Comparison of ENCODE assay signal across 9 cellular contexts in genomic region chr13:40527914-40528313, GRCh38.
"Had no signal": no experiment of that assay in that cellular context is flagged by ENCODE, and none has a peak within 500 bp of the region (broad histone marks: within the 10 kb centered on the region; RNA-seq: fewer than 3 reads in every experiment).

No MANE protein-coding gene starts in this region.

- H3K27me3 Mint-ChIP-seq: IgD-negative memory B cell had no signal

- H2AFZ ChIP-seq: GM23248 had no signal

- H3K9ac ChIP-seq: GM23248, KMS-11 had no signal

- ATAC-seq: HCT116 had no signal

- H3K4me3 ChIP-seq: GM23248, HAP-1 had no signal

- H3K4me1 ChIP-seq: HAP-1 had no signal

- H3K4me3 Mint-ChIP-seq: IgD-negative memory B cell had no signal

- H3K27ac ChIP-seq: GM23248, HL-60, KMS-11 had no signal

- H3K36me3 ChIP-seq: HAP-1 had no signal

- H3K27ac Mint-ChIP-seq: IgD-negative memory B cell had no signal

- H3K9me3 ChIP-seq: HAP-1 had no signal

- DNase-seq: GM23248, GOT3, H7, KBM-7 had no signal

- H3K4me2 ChIP-seq: KMS-11 had no signal
